Comparison of ENCODE assay signal across 26 cellular contexts in the genomic region with DNA sequence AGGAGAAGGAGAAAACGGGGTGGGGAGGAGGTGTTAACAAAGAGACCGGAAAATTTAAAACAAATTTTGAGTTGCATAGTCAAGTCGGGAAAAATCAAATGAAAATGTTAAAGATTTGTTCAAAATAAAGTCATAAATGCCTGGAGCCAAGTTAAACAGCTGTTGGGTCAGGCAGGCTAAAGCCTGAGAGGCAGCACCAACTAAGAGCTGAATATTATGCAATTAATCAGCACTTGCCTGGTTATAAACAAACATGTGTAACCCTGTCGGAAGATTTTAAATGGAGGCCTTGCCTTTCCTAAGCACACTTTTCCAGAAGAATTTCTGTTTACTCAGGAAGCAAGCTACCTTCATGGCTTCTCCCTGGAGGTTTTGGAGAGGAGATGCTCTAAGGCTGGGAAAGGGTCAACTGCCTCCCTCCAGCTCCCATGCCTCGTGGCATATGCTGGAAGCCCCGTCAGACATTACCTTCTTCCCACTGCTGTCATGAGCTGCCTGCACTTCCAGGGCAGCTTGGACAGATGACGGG.
"Had no signal": no experiment of that assay in that cellular context is flagged by ENCODE, and none has a peak within 500 bp of the region (broad histone marks: within the 10 kb centered on the region; RNA-seq: fewer than 3 reads in every experiment).

No MANE protein-coding gene starts in this region.

- H3K27me3 ChIP-seq: cardiac muscle cell, hepatocyte, SJSA1, spleen, tibial nerve, uterus had no signal

- FAIRE-seq: endothelial cell of umbilical vein had no signal

- H3K4me1 ChIP-seq: SJSA1, spleen, uterus had no signal

- H3K9me3 ChIP-seq: SJSA1, uterus had no signal

- H3K36me3 ChIP-seq: cardiac muscle cell, SJSA1, spleen, tibial nerve, uterus had no signal

- H2AFZ ChIP-seq: hepatocyte had no signal

- H3K27ac ChIP-seq: cardiac muscle cell, hepatocyte, SJSA1, spleen had no signal

- H3K27ac Mint-ChIP-seq: activated naive CD4-positive, alpha-beta T cell treated with anti-CD3 and anti-CD28 coated beads for 36 hours; activated naive CD8-positive, alpha-beta T cell treated with anti-CD3 and anti-CD28 coated beads, Interleukin-2, amount 10 ng/mL, durations not matched to agents 7 days and 5 days; activated T-cell treated with anti-CD3 and anti-CD28 coated beads, Interleukin-2, amount 50 U/mL, for 24 hours; dendritic cell treated with granulocyte-macrophage colony-stimulating factor and Interleukin-4, amounts not matched to agents 40 ng/mL and 50 ng/mL, for 4 days; immature natural killer cell; T-helper 1 cell treated with Interleukin-12 subunit alpha and Interleukin-12 subunit beta and Interleukin-4 antibody, amounts not matched to agents 30 μg/mL and 1 μg/mL, for 36 hours; WTC11 had no signal

- H3K9me3 Mint-ChIP-seq: activated naive CD4-positive, alpha-beta T cell treated with anti-CD3 and anti-CD28 coated beads for 36 hours had no signal

- H3K4me3 ChIP-seq: cardiac muscle cell, hepatocyte, SJSA1, spleen, tibial nerve, uterus had no signal

- H3K4me3 Mint-ChIP-seq: activated naive CD4-positive, alpha-beta T cell treated with anti-CD3 and anti-CD28 coated beads for 36 hours; activated naive CD8-positive, alpha-beta T cell treated with anti-CD3 and anti-CD28 coated beads, Interleukin-2, amount 10 ng/mL, durations not matched to agents 7 days and 5 days; activated T-cell treated with anti-CD3 and anti-CD28 coated beads, Interleukin-2, amount 50 U/mL, for 24 hours; dendritic cell treated with granulocyte-macrophage colony-stimulating factor and Interleukin-4, amounts not matched to agents 40 ng/mL and 50 ng/mL, for 4 days; immature natural killer cell; neural crest cell; T-helper 1 cell treated with Interleukin-12 subunit alpha and Interleukin-12 subunit beta and Interleukin-4 antibody, amounts not matched to agents 30 μg/mL and 1 μg/mL, for 36 hours; WTC11 had no signal

- H3K27me3 Mint-ChIP-seq: dendritic cell treated with granulocyte-macrophage colony-stimulating factor and Interleukin-4, amounts not matched to agents 40 ng/mL and 50 ng/mL, for 4 days had no signal

- ATAC-seq: esophagus mucosa; stimulated activated naive CD8-positive, alpha-beta T cell treated with anti-CD3 and anti-CD28 coated beads, Interleukin-15, Interleukin-2, amounts not matched to agents 100 U/mL and 50 U/mL, for 24 hours; WTC11 had no signal

- H3K4me1 Mint-ChIP-seq: activated naive CD8-positive, alpha-beta T cell treated with anti-CD3 and anti-CD28 coated beads, Interleukin-2, amount 10 ng/mL, durations not matched to agents 7 days and 5 days; immature natural killer cell; neural crest cell; WTC11 had no signal

- DNase-seq: activated CD4-positive, alpha-beta T cell treated with anti-CD3 and anti-CD28 coated beads, Interleukin-2, amount 50 U/mL, for 4 hours; activated CD8-positive, alpha-beta memory T cell treated with anti-CD3 and anti-CD28 coated beads for 24 hours; activated CD8-positive, alpha-beta memory T cell treated with anti-CD3 and anti-CD28 coated beads, Interleukin-2, amount 50 U/mL, for 4 hours; activated naive CD4-positive, alpha-beta T cell treated with anti-CD3 and anti-CD28 coated beads for 36 hours; activated naive CD8-positive, alpha-beta T cell treated with anti-CD3 and anti-CD28 coated beads, Interleukin-2, amount 10 ng/mL, durations not matched to agents 7 days and 5 days; activated T-cell treated with anti-CD3 and anti-CD28 coated beads, Interleukin-2, amount 50 U/mL, for 24 hours; amygdala; effector memory CD4-positive, alpha-beta T cell; immature natural killer cell; occipital lobe; posterior cingulate gyrus; spleen; stimulated activated CD4-positive, alpha-beta T cell treated with anti-CD3 and anti-CD28 coated beads, Interleukin-4, amount 100 ng/mL, for 1 hour; stimulated activated naive CD8-positive, alpha-beta T cell treated with anti-CD3 and anti-CD28 coated beads, Interleukin-15, Interleukin-2, amounts not matched to agents 100 U/mL and 50 U/mL, for 24 hours; T1000; uterus had no signal

- H3K4me2 ChIP-seq: hepatocyte had no signal

- H3K79me2 ChIP-seq: hepatocyte had no signal
